ENCODE assay signal across 14 cellular contexts in the genomic region with DNA sequence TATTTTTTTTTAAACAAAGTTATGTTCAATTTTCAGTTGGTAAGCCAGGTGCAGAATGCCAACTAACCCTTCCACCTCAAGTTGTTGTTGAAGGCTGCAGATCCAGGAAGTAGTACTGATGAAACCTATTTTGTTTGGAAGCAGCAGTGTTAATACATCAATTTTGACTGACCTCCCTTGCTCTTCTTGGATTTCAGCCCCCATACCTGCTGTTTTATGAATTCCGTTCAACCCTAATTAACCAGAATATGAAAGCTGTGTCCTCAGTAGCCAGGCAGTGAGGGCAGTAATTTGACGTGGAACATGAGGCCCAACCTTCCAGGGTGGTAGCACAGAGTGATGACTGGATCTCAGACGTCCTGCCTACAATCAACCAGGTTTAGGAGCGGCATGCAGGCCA.
DNase-seq lines count a peak whose midpoint lies in the region; ATAC-seq lines count a peak whose summit lies in the region.
"Had no signal": no experiment of that assay in that cellular context is flagged by ENCODE, and none has a peak within 500 bp of the region (broad histone marks: within the 10 kb centered on the region; RNA-seq: fewer than 3 reads in every experiment).

No MANE protein-coding gene starts in this region.

- H3K4me1 ChIP-seq in mesendoderm (ENCODE audit: control insufficient read depth, low read depth, low read length) = peaks cover 6% of the 10 kb centered on the region

- no peaks in the 10 kb centered on the region for H3K36me3 ChIP-seq in mesendoderm (ENCODE audit: control insufficient read depth, insufficient read depth, low read length)
- no peaks in the 10 kb centered on the region for H3K36me3 ChIP-seq in MG63

- no peak overlapping the region for H3K23ac ChIP-seq in mesendoderm (ENCODE audit: low read length)

- WGBS in mesendoderm (ENCODE audit: extremely low coverage, insufficient coverage, low lambda C conversion rate) = no CpG with 5 or more reads among the region's 4 CpGs

- peak overlapping the region; percentile 48 for H2AK5ac ChIP-seq in mesendoderm (ENCODE audit: low read length)

- H3K4me3 ChIP-seq in mesendoderm (ENCODE audit: low read length) (no peak overlapping the region), MG63 (no peak overlapping the region)

- no peak overlapping the region for H3K4me2 ChIP-seq in mesendoderm (ENCODE audit: low read length)

- H3K56ac ChIP-seq in mesendoderm (ENCODE audit: low read length) = peak overlapping the region; percentile 65

- no peak overlapping the region for H4K8ac ChIP-seq in mesendoderm (ENCODE audit: low read depth, low read length)

- no peaks in the 10 kb centered on the region for H3K79me2 ChIP-seq in mesendoderm (ENCODE audit: control insufficient read depth, insufficient read depth, low read length)

- DNase-seq in NCI-H748 (lab: John Stamatoyannopoulos, UW; ENCODE audit: unreplicated experiment) (peak; percentile 14), NCI-H748 treated with DMSO at 0.1 percent for 48 hours (lab: John Stamatoyannopoulos, UW) (no peak), NCI-H69 (lab: John Stamatoyannopoulos, UW) (peak; percentile 92), mesendoderm (peak; percentile 22), MG63 (no peak)
- DNase-seq in activated naive CD4-positive, alpha-beta T cell treated with anti-CD3 and anti-CD28 coated beads, Interleukin-2, amount 50 U/mL, for 16 hours = no peak
- DNase-seq: Calu3; CD8-positive, alpha-beta T cell; H7; Kasumi-1; NCI-H187 treated with DMSO at 0.1 percent for 48 hours; NCI-H524 treated with DMSO at 0.1 percent for 48 hours; Right ventricle myocardium superior had no signal

- no peak overlapping the region for H3K18ac ChIP-seq in mesendoderm (ENCODE audit: low read length)

- no peak for ATAC-seq in HG02973 (IDR thresholded peaks at IDR 0.05; ENCODE audit: unreplicated experiment)
- ATAC-seq: CD8-positive, alpha-beta T cell had no signal

- no peak overlapping the region for H2BK15ac ChIP-seq in mesendoderm (replicated peaks; ENCODE audit: low read depth)

- H4K5ac ChIP-seq in mesendoderm (ENCODE audit: low read length) = no peak overlapping the region

- no peak overlapping the region for H3K27ac ChIP-seq in mesendoderm (ENCODE audit: low read depth, low read length)

- H2BK5ac ChIP-seq in mesendoderm (ENCODE audit: low read length) = peak overlapping the region; percentile 94

- H2BK120ac ChIP-seq in mesendoderm (ENCODE audit: low read depth, low read length) = no peak overlapping the region

- no peaks in the 10 kb centered on the region for H3K79me1 ChIP-seq in mesendoderm (ENCODE audit: low read length)

- no peak overlapping the region for H3K4ac ChIP-seq in mesendoderm (ENCODE audit: low read depth, low read length)

- H3K9ac ChIP-seq in mesendoderm (ENCODE audit: low read length) = no peak overlapping the region

- H3K9me3 ChIP-seq in MG63 = no peaks in the 10 kb centered on the region

- H3K27me3 ChIP-seq in mesendoderm (ENCODE audit: insufficient read depth, low read length, poor library complexity) (no peaks in the 10 kb centered on the region), MG63 (no peaks in the 10 kb centered on the region)

Comparison
In these comparisons a context has a peak if more than half of its experiments do, and no peak if none do; other contexts are left out.
1. DNase-seq: peak in NCI-H748 (single experiment), NCI-H69 (single experiment) and mesendoderm (single experiment); none in NCI-H748 treated with DMSO at 0.1 percent for 48 hours (single experiment), activated naive CD4-positive, alpha-beta T cell treated with anti-CD3 and anti-CD28 coated beads, Interleukin-2, amount 50 U/mL, for 16 hours (single experiment) and MG63 (single experiment).